37 cellular contexts compared by ENCODE assay signal in genomic region chr5:142494119-142494518, GRCh38.
A peak's percentile ranks its signal among the peaks of the same experiment; 100 is the strongest.
DNase-seq lines count a peak whose midpoint lies in the region; ATAC-seq, FAIRE-seq and TF ChIP-seq lines count a peak whose summit lies in the region.
"Had no signal": no experiment of that assay in that cellular context is flagged by ENCODE, and none has a peak within 500 bp of the region (broad histone marks: within the 10 kb centered on the region; RNA-seq: fewer than 3 reads in every experiment).

No MANE protein-coding gene starts in this region.

- H3K27me3 ChIP-seq in left ventricle myocardium inferior (ENCODE audit: low read depth) (no peaks in the 10 kb centered on the region), heart left ventricle (no peaks in the 10 kb centered on the region), HepG2 (ENCODE audit: control insufficient read depth in 1 of 2, insufficient read depth in 2 of 2, low read length in 2 of 2) (no peaks in the 10 kb centered on the region), right lobe of liver (no peaks in the 10 kb centered on the region), IMR-90 (ENCODE audit: control insufficient read depth, insufficient read depth, low read length) (no peaks in the 10 kb centered on the region), mesendoderm (ENCODE audit: insufficient read depth, low read length, poor library complexity) (no peaks in the 10 kb centered on the region)
- H3K27me3 ChIP-seq: BE2C; BLaER1; BLaER1 treated with 17β-estradiol and CSF1 and Interleukin-3, amounts not matched to agents 10 nM and 100 nM had no signal

- intact Hi-C loops in left ventricle myocardium inferior (cut with micrococcal nuclease), result no loop called here
- intact Hi-C loops in heart left ventricle (cut with DNase I), result loop anchor here in 3 of 10 donors (5.0 kb wide), 4 partner anchors 48 to 137 kb away; no protein-coding TSS in a partner anchor
- intact Hi-C loops in HepG2 (cut with micrococcal nuclease; ENCODE audit: unreplicated experiment), result loop anchor here (10.0 kb wide), 1 partner anchor 931 kb away; no protein-coding TSS in a partner anchor
- intact Hi-C loops in right lobe of liver (cut with DNase I), result no loop called here
- intact Hi-C loops in IMR-90 (cut with micrococcal nuclease), result no loop called here
- intact Hi-C loops in activated T-helper 1 cell treated with anti-CD3 and anti-CD28 coated beads, Interleukin-12 subunit alpha, Interleukin-12 subunit beta, Interleukin-2, Interleukin-4 antibody, amounts not matched to agents 30 ng/mL and 10 ng/mL and 1 ng/mL, durations not matched to agents 14 hours and 24 hours and 36 hours (cut with micrococcal nuclease), result no loop called here

- H2AK5ac ChIP-seq in IMR-90 (ENCODE audit: low read depth, low read length) (peak overlapping the region; percentile 8; the same call in 1 of the 2 replicates), mesendoderm (ENCODE audit: low read length) (no peak overlapping the region)

- H3K4me2 ChIP-seq in HepG2 (ENCODE audit: low read depth, low read length) (no peak overlapping the region), IMR-90 (ENCODE audit: low read depth, low read length) (no peak overlapping the region), mesendoderm (ENCODE audit: low read length) (no peak overlapping the region)
- H3K4me2 ChIP-seq: A549; BLaER1; BLaER1 treated with 17β-estradiol and CSF1 and Interleukin-3, amounts not matched to agents 10 nM and 100 nM had no signal

- H3K56ac ChIP-seq in IMR-90 (ENCODE audit: extremely low read depth, insufficient read depth, low read length) (no peak overlapping the region), mesendoderm (ENCODE audit: low read length) (no peak overlapping the region)

- H3K4ac ChIP-seq in IMR-90 (ENCODE audit: low read depth, low read length), result no peak overlapping the region
- H3K4ac ChIP-seq in mesendoderm (ENCODE audit: low read depth, low read length), result peak overlapping the region; percentile 75

- TF ChIP-seq POLR2A in heart left ventricle (IDR thresholded peaks at IDR 0.05), result no peak
- no peak for TF ChIP-seq POLR2A in HepG2 (IDR thresholded peaks at IDR 0.05; ENCODE audit: insufficient read depth in 1 of 2, low read depth in 2 of 2, low read length in 2 of 2)
- no peak for TF ChIP-seq POLR2A in right lobe of liver (IDR thresholded peaks at IDR 0.05)
- TF ChIP-seq POLR2A in IMR-90 (IDR thresholded peaks at IDR 0.05; ENCODE audit: low read depth, low read length), result no peak

- H4K20me1 ChIP-seq in HepG2 (ENCODE audit: insufficient read depth, low read length) (no peaks in the 10 kb centered on the region), IMR-90 (ENCODE audit: insufficient read depth, low read length) (no peaks in the 10 kb centered on the region)
- H4K20me1 ChIP-seq: BLaER1; BLaER1 treated with 17β-estradiol and CSF1 and Interleukin-3, amounts not matched to agents 10 nM and 100 nM had no signal

- TF ChIP-seq RAD21 in HepG2 (CRISPR knock-in tag; IDR thresholded peaks at IDR 0.05), result no peak
- TF ChIP-seq RAD21 in IMR-90 (IDR thresholded peaks at IDR 0.05; ENCODE audit: low read length), result no peak

- no peak overlapping the region for H3K27ac Mint-ChIP-seq in activated T-helper 1 cell treated with anti-CD3 and anti-CD28 coated beads, Interleukin-12 subunit alpha, Interleukin-12 subunit beta, Interleukin-2, Interleukin-4 antibody, amounts not matched to agents 30 ng/mL and 10 ng/mL and 1 ng/mL, durations not matched to agents 14 hours and 24 hours and 36 hours
- H3K27ac Mint-ChIP-seq: B cell; CD14-positive monocyte; CD4-positive, alpha-beta memory T cell; CD4-positive, alpha-beta T cell; CD4-positive, CD25-positive, alpha-beta regulatory T cell; CD8-positive, alpha-beta memory T cell; CD8-positive, alpha-beta T cell had no signal

- H3K27ac ChIP-seq in left ventricle myocardium inferior (replicated peaks), result peak overlapping the region; percentile 76
- peak overlapping the region in 3 of 12 donors; percentile 6 to 66 (median 54) for H3K27ac ChIP-seq in heart left ventricle
- H3K27ac ChIP-seq in HepG2 (ENCODE audit: extremely low read length, insufficient read depth, low read length), result no peak overlapping the region
- H3K27ac ChIP-seq in right lobe of liver, result no peak overlapping the region
- no peak overlapping the region for H3K27ac ChIP-seq in IMR-90 (ENCODE audit: insufficient read depth, low read length)
- H3K27ac ChIP-seq in mesendoderm (ENCODE audit: low read depth, low read length), result no peak overlapping the region
- H3K27ac ChIP-seq: 22Rv1; A549; BLaER1; BLaER1 treated with 17β-estradiol and CSF1 and Interleukin-3, amounts not matched to agents 10 nM and 100 nM; C4-2B had no signal

- dilution Hi-C loops in IMR-90 (cut with HindIII; ENCODE audit: low sequenced_read_pairs, unreplicated experiment), result no loop called here

- no peak overlapping the region for H3K23ac ChIP-seq in IMR-90 (ENCODE audit: low read depth, low read length)
- no peak overlapping the region for H3K23ac ChIP-seq in mesendoderm (ENCODE audit: low read length)

- H4K8ac ChIP-seq in IMR-90 (ENCODE audit: low read depth in 2 of 2, low read length in 2 of 2), result no peak overlapping the region
- H4K8ac ChIP-seq in mesendoderm (ENCODE audit: low read depth, low read length), result no peak overlapping the region

- 94 to 98% (median 97%) methylated on average over 3 of the region's 3 CpGs for WGBS in heart left ventricle, 4 donors
- 86% methylated on average over 3 of the region's 3 CpGs for WGBS in HepG2 (ENCODE audit: low lambda C conversion rate)
- 72% methylated on average over 2 of the region's 3 CpGs for WGBS in right lobe of liver (ENCODE audit: insufficient coverage, low coverage, low lambda C conversion rate, missing lambda C conversion rate)
- no CpG with 5 or more reads among the region's 3 CpGs for WGBS in IMR-90 (ENCODE audit: extremely low coverage in 2 of 2, insufficient read length in 1 of 2), 2 experiments
- no CpG with 5 or more reads among the region's 3 CpGs for WGBS in mesendoderm (ENCODE audit: extremely low coverage, insufficient coverage, low lambda C conversion rate)

- BruUV-seq in HepG2 (replicated peaks; lab: Mats Ljungman, UMichigan) (no TSS peak), IMR-90 (replicated peaks; lab: Mats Ljungman, UMichigan) (no TSS peak)

- H3K9ac ChIP-seq in HepG2 (ENCODE audit: insufficient read depth, low read depth, low read length), result no peak overlapping the region
- no peak overlapping the region for H3K9ac ChIP-seq in IMR-90 (ENCODE audit: low read depth, low read length)
- no peak overlapping the region for H3K9ac ChIP-seq in mesendoderm (ENCODE audit: low read length)
- H3K9ac ChIP-seq: BLaER1; BLaER1 treated with 17β-estradiol and CSF1 and Interleukin-3, amounts not matched to agents 10 nM and 100 nM had no signal

- CTCF ChIA-PET in HepG2 (lab: Yijun Ruan, JAX; ENCODE audit: low intra/inter-chr PET ratio, low total read pairs), result no interaction called here
- CTCF ChIA-PET in IMR-90 (lab: Yijun Ruan, JAX), result no interaction called here

- no peak overlapping the region for H2AK9ac ChIP-seq in IMR-90 (replicated peaks; ENCODE audit: low read depth, low read length, poor library complexity)

- peaks cover 51% of the 10 kb centered on the region for H3K4me1 ChIP-seq in left ventricle myocardium inferior
- H3K4me1 ChIP-seq in heart left ventricle, result peaks cover 0 to 50% (median 20%) of the 10 kb centered on the region in 12 donors
- peaks cover 43% of the 10 kb centered on the region for H3K4me1 ChIP-seq in HepG2 (ENCODE audit: insufficient read depth, low read length)
- H3K4me1 ChIP-seq in right lobe of liver, result peaks cover 0 to 28% (median 11%) of the 10 kb centered on the region in 4 donors
- H3K4me1 ChIP-seq in IMR-90 (ENCODE audit: control insufficient read depth, insufficient read depth, low read length), result peaks cover 2% of the 10 kb centered on the region; the same call in 1 of the 2 replicates
- H3K4me1 ChIP-seq in mesendoderm (ENCODE audit: control insufficient read depth, low read depth, low read length), result no peaks in the 10 kb centered on the region
- H3K4me1 ChIP-seq: BE2C, Caco-2 had no signal

- H2BK120ac ChIP-seq in IMR-90 (ENCODE audit: low read depth, low read length), result no peak overlapping the region
- H2BK120ac ChIP-seq in mesendoderm (ENCODE audit: low read depth, low read length), result no peak overlapping the region

- H4K5ac ChIP-seq in IMR-90 (ENCODE audit: low read depth, low read length), result no peak overlapping the region
- H4K5ac ChIP-seq in mesendoderm (ENCODE audit: low read length), result no peak overlapping the region

- H3K14ac ChIP-seq in IMR-90 (replicated peaks; ENCODE audit: low read depth, low read length), result no peak overlapping the region

- no peak for TF ChIP-seq CTCF in left ventricle myocardium inferior (IDR thresholded peaks at IDR 0.05; ENCODE audit: borderline replicate concordance)
- no peak for TF ChIP-seq CTCF in heart left ventricle (IDR thresholded peaks at IDR 0.05)
- no peak for TF ChIP-seq CTCF in HepG2 (CRISPR knock-in tag; IDR thresholded peaks at IDR 0.05)
- TF ChIP-seq CTCF in right lobe of liver (IDR thresholded peaks at IDR 0.05), result no peak
- no peak for TF ChIP-seq CTCF in IMR-90 (conservative IDR thresholded peaks at IDR 0.05; ENCODE audit: low read depth, low read length)

- H3K79me1 ChIP-seq in IMR-90 (ENCODE audit: low read depth in 1 of 2, low read length in 2 of 2) (no peaks in the 10 kb centered on the region), mesendoderm (ENCODE audit: low read length) (no peaks in the 10 kb centered on the region)

- POLR2A ChIA-PET in HepG2 (lab: Yijun Ruan, JAX) (no interaction called here), IMR-90 (lab: Charles Lee; ENCODE audit: unreplicated experiment) (no interaction called here)

- H3K9me3 ChIP-seq in left ventricle myocardium inferior (replicated peaks), result no peaks in the 10 kb centered on the region
- no peaks in the 10 kb centered on the region for H3K9me3 ChIP-seq in heart left ventricle
- H3K9me3 ChIP-seq in HepG2 (ENCODE audit: low read length), result no peaks in the 10 kb centered on the region
- H3K9me3 ChIP-seq in right lobe of liver, result no peaks in the 10 kb centered on the region
- no peaks in the 10 kb centered on the region for H3K9me3 ChIP-seq in IMR-90 (ENCODE audit: control insufficient read depth, insufficient read depth, low read length)
- H3K9me3 ChIP-seq: A549; BE2C; BLaER1; BLaER1 treated with 17β-estradiol and CSF1 and Interleukin-3, amounts not matched to agents 10 nM and 100 nM; Caco-2 had no signal

- in situ Hi-C loops in HepG2 (cut with HindIII; ENCODE audit: extremely low pct_ligation_motif_present, low pct_unique_long_range_greater_than_20kb) (no loop called here), IMR-90 (cut with MboI; ENCODE audit: low sequenced_read_pairs) (no loop called here)

- no peaks in the 10 kb centered on the region for H3K36me3 Mint-ChIP-seq in activated T-helper 1 cell treated with anti-CD3 and anti-CD28 coated beads, Interleukin-12 subunit alpha, Interleukin-12 subunit beta, Interleukin-2, Interleukin-4 antibody, amounts not matched to agents 30 ng/mL and 10 ng/mL and 1 ng/mL, durations not matched to agents 14 hours and 24 hours and 36 hours (ENCODE audit: low read depth)
- H3K36me3 Mint-ChIP-seq: CD14-positive monocyte; CD4-positive, alpha-beta memory T cell; CD4-positive, CD25-positive, alpha-beta regulatory T cell; CD8-positive, alpha-beta memory T cell; CD8-positive, alpha-beta T cell had no signal

- no peak overlapping the region for H3K4me3 Mint-ChIP-seq in activated T-helper 1 cell treated with anti-CD3 and anti-CD28 coated beads, Interleukin-12 subunit alpha, Interleukin-12 subunit beta, Interleukin-2, Interleukin-4 antibody, amounts not matched to agents 30 ng/mL and 10 ng/mL and 1 ng/mL, durations not matched to agents 14 hours and 24 hours and 36 hours
- H3K4me3 Mint-ChIP-seq: B cell; CD14-positive monocyte; CD4-positive, alpha-beta memory T cell; CD4-positive, alpha-beta T cell; CD4-positive, CD25-positive, alpha-beta regulatory T cell; CD8-positive, alpha-beta memory T cell; CD8-positive, alpha-beta T cell had no signal

- no peaks in the 10 kb centered on the region for H3K79me2 ChIP-seq in HepG2 (ENCODE audit: insufficient read depth, low read length)
- no peaks in the 10 kb centered on the region for H3K79me2 ChIP-seq in mesendoderm (ENCODE audit: control insufficient read depth, insufficient read depth, low read length)

- no peak overlapping the region for H3K4me3 ChIP-seq in left ventricle myocardium inferior
- no peak overlapping the region for H3K4me3 ChIP-seq in heart left ventricle
- no peak overlapping the region for H3K4me3 ChIP-seq in HepG2 (replicated peaks in 1 of 3; ENCODE audit: insufficient read depth in 1 of 3, low read depth in 2 of 3, low read length in 3 of 3)
- no peak overlapping the region for H3K4me3 ChIP-seq in right lobe of liver
- no peak overlapping the region for H3K4me3 ChIP-seq in IMR-90 (ENCODE audit: insufficient read depth, low read depth, low read length)
- no peak overlapping the region for H3K4me3 ChIP-seq in mesendoderm (ENCODE audit: low read length)
- H3K4me3 ChIP-seq: A549; BLaER1; BLaER1 treated with 17β-estradiol and CSF1 and Interleukin-3, amounts not matched to agents 10 nM and 100 nM had no signal

- FAIRE-seq in HepG2 (lab: Jason Lieb, UNC), result no peak
- FAIRE-seq: A204.1, A549, D721Med had no signal

- no peak overlapping the region for H2BK20ac ChIP-seq in IMR-90 (ENCODE audit: low read depth, low read length)

- ATAC-seq in heart left ventricle (no peak), HepG2 (no peak), right lobe of liver (no peak), IMR-90 (ENCODE audit: low read depth) (no peak), HG02588 (IDR thresholded peaks at IDR 0.05; ENCODE audit: unreplicated experiment) (no peak)
- ATAC-seq: A549; CD8-positive, alpha-beta T cell had no signal

- H2BK5ac ChIP-seq in IMR-90 (ENCODE audit: low read depth, low read length, poor library complexity, severe bottlenecking), result no peak overlapping the region
- no peak overlapping the region for H2BK5ac ChIP-seq in mesendoderm (ENCODE audit: low read length)

- H2AFZ ChIP-seq in HepG2 (ENCODE audit: low read length) (no peak overlapping the region), IMR-90 (replicated peaks; ENCODE audit: low read length, poor library complexity) (no peak overlapping the region)

- H2BK15ac ChIP-seq in IMR-90 (ENCODE audit: low read depth, low read length), result no peak overlapping the region
- no peak overlapping the region for H2BK15ac ChIP-seq in mesendoderm (replicated peaks; ENCODE audit: low read depth)

- DNase-seq in left ventricle myocardium inferior, result no peak
- DNase-seq in heart left ventricle, result no peak
- DNase-seq in HepG2 (ENCODE audit: low spot score), result no peak
- no peak for DNase-seq in right lobe of liver
- no peak for DNase-seq in IMR-90
- no peak for DNase-seq in mesendoderm
- no peak for DNase-seq in activated T-helper 1 cell treated with anti-CD3 and anti-CD28 coated beads, Interleukin-12 subunit alpha, Interleukin-12 subunit beta, Interleukin-2, Interleukin-4 antibody, amounts not matched to agents 30 ng/mL and 10 ng/mL and 1 ng/mL, durations not matched to agents 14 hours and 24 hours and 36 hours (ENCODE audit: low spot score)
- DNase-seq: 8988T; ACHN; AML-193; BE2C; C1 segment of cervical spinal cord; Caco-2; Calu3; CD4-positive, alpha-beta memory T cell; CD4-positive, alpha-beta T cell; CD4-positive, CD25-positive, alpha-beta regulatory T cell; CD8-positive, alpha-beta memory T cell; CD8-positive, alpha-beta T cell; COR-L47; DMS 273 treated with DMSO at 0.1 percent for 48 hours; DMS153; DMS53; DMS79; DMS79 treated with DMSO at 0.1 percent for 48 hours; DND-41; EL had no signal

- H3K18ac ChIP-seq in IMR-90 (ENCODE audit: low read depth, low read length) (no peak overlapping the region), mesendoderm (ENCODE audit: low read length) (no peak overlapping the region)

- TF ChIP-seq EP300 in HepG2 (IDR thresholded peaks at IDR 0.05; ENCODE audit: low read depth in 2 of 2, low read length in 2 of 2) (no peak), HepG2 (CRISPR knock-in tag; IDR thresholded peaks at IDR 0.05; ENCODE audit: borderline replicate concordance) (no peak)

- no peaks in the 10 kb centered on the region for H3K36me3 ChIP-seq in left ventricle myocardium inferior
- no peaks in the 10 kb centered on the region for H3K36me3 ChIP-seq in heart left ventricle
- no peaks in the 10 kb centered on the region for H3K36me3 ChIP-seq in HepG2 (replicated peaks in 1 of 2; ENCODE audit: control insufficient read depth in 1 of 2, insufficient read depth in 2 of 2, low read length in 2 of 2)
- H3K36me3 ChIP-seq in right lobe of liver, result no peaks in the 10 kb centered on the region
- no peaks in the 10 kb centered on the region; the same call in 1 of the 2 replicates for H3K36me3 ChIP-seq in IMR-90 (ENCODE audit: control insufficient read depth, insufficient read depth, low read length)
- H3K36me3 ChIP-seq in mesendoderm (ENCODE audit: control insufficient read depth, insufficient read depth, low read length), result no peaks in the 10 kb centered on the region
- H3K36me3 ChIP-seq: BE2C; BLaER1; BLaER1 treated with 17β-estradiol and CSF1 and Interleukin-3, amounts not matched to agents 10 nM and 100 nM had no signal

- H3K9me3 Mint-ChIP-seq in activated T-helper 1 cell treated with anti-CD3 and anti-CD28 coated beads, Interleukin-12 subunit alpha, Interleukin-12 subunit beta, Interleukin-2, Interleukin-4 antibody, amounts not matched to agents 30 ng/mL and 10 ng/mL and 1 ng/mL, durations not matched to agents 14 hours and 24 hours and 36 hours, result no peaks in the 10 kb centered on the region
- H3K9me3 Mint-ChIP-seq: CD14-positive monocyte; CD4-positive, alpha-beta memory T cell; CD4-positive, alpha-beta T cell; CD4-positive, CD25-positive, alpha-beta regulatory T cell; CD8-positive, alpha-beta memory T cell; CD8-positive, alpha-beta T cell had no signal

- H3K4me1 Mint-ChIP-seq in activated T-helper 1 cell treated with anti-CD3 and anti-CD28 coated beads, Interleukin-12 subunit alpha, Interleukin-12 subunit beta, Interleukin-2, Interleukin-4 antibody, amounts not matched to agents 30 ng/mL and 10 ng/mL and 1 ng/mL, durations not matched to agents 14 hours and 24 hours and 36 hours (ENCODE audit: low read depth), result no peaks in the 10 kb centered on the region

- no peak overlapping the region for H4K91ac ChIP-seq in IMR-90 (ENCODE audit: insufficient read depth, low read depth, low read length)

- 0 out of 2 replicates have a peak, but pooled peaks cover 2% of the 10 kb centered on the region for H3K9me1 ChIP-seq in IMR-90 (ENCODE audit: insufficient read depth, low read length)

- no peaks in the 10 kb centered on the region for H3K27me3 Mint-ChIP-seq in activated T-helper 1 cell treated with anti-CD3 and anti-CD28 coated beads, Interleukin-12 subunit alpha, Interleukin-12 subunit beta, Interleukin-2, Interleukin-4 antibody, amounts not matched to agents 30 ng/mL and 10 ng/mL and 1 ng/mL, durations not matched to agents 14 hours and 24 hours and 36 hours (ENCODE audit: insufficient read depth)
- H3K27me3 Mint-ChIP-seq: CD4-positive, alpha-beta memory T cell; CD4-positive, alpha-beta T cell had no signal
